In the genomic region with DNA sequence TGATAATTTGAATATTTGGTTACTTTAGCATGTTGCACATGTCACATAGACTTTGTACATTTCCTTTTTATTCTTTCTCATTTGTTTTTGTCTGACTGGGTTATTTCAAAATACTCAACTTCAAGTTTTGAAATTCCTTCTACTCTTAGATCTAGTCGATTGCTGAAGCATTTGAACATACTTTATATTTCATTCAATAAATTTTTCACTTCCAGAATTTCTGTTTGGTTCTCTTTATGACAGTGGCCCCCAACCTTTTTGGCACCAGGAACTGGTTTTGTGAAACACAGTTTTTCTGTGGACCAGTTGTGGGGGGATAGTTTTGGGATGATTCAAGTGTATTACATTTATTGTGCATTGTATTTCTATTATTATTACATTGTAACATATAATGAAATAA, we compare ENCODE assay signal across 34 cellular contexts.
"Had no signal": no experiment of that assay in that cellular context is flagged by ENCODE, and none has a peak within 500 bp of the region (broad histone marks: within the 10 kb centered on the region; RNA-seq: fewer than 3 reads in every experiment).

No MANE protein-coding gene starts in this region.

- DNase-seq: Karpas-422, Kasumi-1, MG63, MM.1S, MV-4-11, NCI-H1048, NCI-H1092, NCI-H1092 treated with DMSO at 0.1 percent for 48 hours, NCI-H1105, NCI-H1105 treated with DMSO at 0.1 percent for 48 hours, NCI-H1417, NCI-H1417 treated with DMSO at 0.1 percent for 48 hours, NCI-H1436, NCI-H1436 treated with DMSO at 0.1 percent for 48 hours, NCI-H146, NCI-H1694, NCI-H1694 treated with DMSO at 0.1 percent for 48 hours, NCI-H187, NCI-H187 treated with DMSO at 0.1 percent for 48 hours, NCI-H1930, NCI-H2029, NCI-H2029 treated with DMSO at 0.1 percent for 48 hours, NCI-H2081, NCI-H2081 treated with DMSO at 0.1 percent for 48 hours, NCI-H2107, NCI-H2171, NCI-H2171 treated with DMSO at 0.1 percent for 48 hours, NCI-H2227 treated with DMSO at 0.1 percent for 48 hours, NCI-H226, NCI-H345, NCI-H446, NCI-H446 treated with DMSO at 0.1 percent for 48 hours, NCI-H510A, NCI-H510A treated with DMSO at 0.1 percent for 48 hours had no signal

- H3K36me3 ChIP-seq: MG63 had no signal

- H3K4me3 ChIP-seq: MG63 had no signal

- H3K27me3 ChIP-seq: MG63 had no signal
